ENCODE assay signal across 1 cellular context in the genomic region with DNA sequence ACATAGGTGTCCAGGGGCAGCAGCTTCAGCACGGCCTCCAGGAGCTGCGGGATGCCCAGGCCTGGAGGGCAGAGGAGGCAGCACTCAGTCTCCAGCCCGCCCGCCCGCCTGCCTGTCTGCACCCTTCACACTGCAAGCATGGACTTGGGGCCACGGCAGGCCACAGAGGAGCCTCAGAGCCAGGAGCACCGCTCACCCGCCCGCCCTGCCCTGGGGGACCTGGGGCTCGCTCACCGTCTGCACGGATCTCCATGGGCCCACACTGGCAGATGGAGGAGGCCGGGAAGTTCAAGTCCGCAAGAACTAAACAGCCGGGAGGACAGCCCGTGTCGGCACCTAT.
TF ChIP-seq lines count a peak whose summit lies in the region.

No MANE protein-coding gene starts in this region.

TF ChIP-seq in K562, 482 proteins besides CTCF, POLR2A, EP300 and RAD21:
- no peak for TF ChIP-seq ETS2 (tag; IDR thresholded peaks at IDR 0.05; ENCODE audit: borderline replicate concordance, poor library complexity, severe bottlenecking)
- TF ChIP-seq ZNF263 (CRISPR knock-in tag; IDR thresholded peaks at IDR 0.05; ENCODE audit: borderline replicate concordance) = peak; percentile 76
TF ChIP-seq in K562: peak in this region for 1.
